In the genomic region with DNA sequence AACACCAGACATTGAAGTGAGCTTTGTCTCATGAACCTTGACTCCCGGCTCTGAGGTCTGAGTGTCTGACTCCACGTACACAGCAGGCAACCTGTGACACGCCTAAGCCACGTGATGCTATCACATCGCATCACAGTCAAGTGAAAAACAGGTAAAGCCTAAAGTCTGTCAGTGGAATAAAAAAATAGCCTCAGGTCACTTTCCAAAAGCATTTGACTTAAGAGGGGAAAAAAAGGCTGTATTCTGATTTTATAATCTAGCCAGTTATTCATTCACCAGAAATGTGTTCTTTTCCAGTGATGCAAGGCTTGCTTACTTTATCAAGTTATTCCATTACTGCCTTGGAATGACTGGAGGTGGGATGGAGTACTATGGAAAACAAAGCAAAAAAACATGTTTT, we compare ENCODE assay signal across 22 cellular contexts.
DNase-seq lines count a peak whose midpoint lies in the region; ATAC-seq and TF ChIP-seq lines count a peak whose summit lies in the region.
"Had no signal": no experiment of that assay in that cellular context is flagged by ENCODE, and none has a peak within 500 bp of the region (broad histone marks: within the 10 kb centered on the region; RNA-seq: fewer than 3 reads in every experiment).

No MANE protein-coding gene starts in this region.

- H4K20me1 ChIP-seq in GM23248 (ENCODE audit: insufficient read depth) (no peaks in the 10 kb centered on the region), hepatocyte (ENCODE audit: insufficient read depth, poor library complexity, severe bottlenecking) (no peaks in the 10 kb centered on the region)

- H3K4me1 ChIP-seq in GM23248 (ENCODE audit: insufficient read depth): peaks cover 35% of the 10 kb centered on the region
- H3K4me1 ChIP-seq in hepatocyte (ENCODE audit: insufficient read depth): peaks cover 11% of the 10 kb centered on the region
- H3K4me1 ChIP-seq in aorta (ENCODE audit: control insufficient read depth in 1 of 2, insufficient read depth in 2 of 2, low read length in 2 of 2): no peaks in the 10 kb centered on the region

- no peak overlapping the region for H3K9ac ChIP-seq in GM23248

- H3K9me2 ChIP-seq in GM23248 (ENCODE audit: insufficient read depth) (no peaks in the 10 kb centered on the region), hepatocyte (replicated peaks; ENCODE audit: insufficient read depth) (no peaks in the 10 kb centered on the region)

- TF ChIP-seq CTCF in hepatocyte (IDR thresholded peaks at IDR 0.05; ENCODE audit: poor library complexity) (no peak), osteocyte (IDR thresholded peaks at IDR 0.05) (no peak)

- H3K4me3 ChIP-seq in GM23248 (no peak overlapping the region), hepatocyte (no peak overlapping the region), aorta (ENCODE audit: low read length in 2 of 2) (no peak overlapping the region)
- H3K4me3 ChIP-seq: sigmoid colon had no signal

- H3K27me3 ChIP-seq in GM23248 (replicated peaks; ENCODE audit: insufficient read depth) (no peaks in the 10 kb centered on the region), hepatocyte (no peaks in the 10 kb centered on the region), aorta (ENCODE audit: control insufficient read depth in 1 of 2, insufficient read depth in 2 of 2, low read length in 1 of 2) (no peaks in the 10 kb centered on the region)
- H3K27me3 ChIP-seq: sigmoid colon had no signal

- H3K79me2 ChIP-seq in GM23248 (ENCODE audit: insufficient read depth): no peaks in the 10 kb centered on the region
- no peaks in the 10 kb centered on the region for H3K79me2 ChIP-seq in hepatocyte

- H3K27ac ChIP-seq in GM23248 (no peak overlapping the region), hepatocyte (peak overlapping the region; percentile 57), aorta (ENCODE audit: low read depth in 1 of 2, low read length in 2 of 2) (no peak overlapping the region)
- H3K27ac ChIP-seq: sigmoid colon had no signal

- intact Hi-C loops in aorta (cut with DNase I): no loop called here

- peaks cover 52% of the 10 kb centered on the region for H3K4me1 Mint-ChIP-seq in osteocyte (ENCODE audit: unreplicated experiment)

- H3K36me3 ChIP-seq in GM23248 (ENCODE audit: low read depth): no peaks in the 10 kb centered on the region
- no peaks in the 10 kb centered on the region for H3K36me3 ChIP-seq in hepatocyte (replicated peaks; ENCODE audit: insufficient read depth, low read depth)
- H3K36me3 ChIP-seq in aorta (ENCODE audit: control insufficient read depth in 1 of 2, insufficient read depth in 2 of 2, low read length in 1 of 2): no peaks in the 10 kb centered on the region
- H3K36me3 ChIP-seq: sigmoid colon had no signal

- H3K27ac Mint-ChIP-seq in osteocyte (ENCODE audit: unreplicated experiment): peak overlapping the region; percentile 61
- H3K27ac Mint-ChIP-seq: activated CD4-positive, alpha-beta memory T cell treated with anti-CD3 and anti-CD28 coated beads for 36 hours had no signal

- no peaks in the 10 kb centered on the region for H3K9me3 Mint-ChIP-seq in osteocyte (ENCODE audit: unreplicated experiment)
- H3K9me3 Mint-ChIP-seq: activated CD4-positive, alpha-beta memory T cell treated with anti-CD3 and anti-CD28 coated beads for 36 hours had no signal

- 94 to 97% methylated on average over 5 of the region's 5 CpGs for WGBS in GM23248 (ENCODE audit: low coverage in 1 of 2, low lambda C conversion rate in 2 of 2, missing lambda C conversion rate in 2 of 2), 2 experiments
- WGBS in hepatocyte (ENCODE audit: low lambda C conversion rate, missing lambda C conversion rate): 70% methylated on average over 5 of the region's 5 CpGs
- WGBS in aorta, 2 donors: 88 to 93% methylated on average over 5 of the region's 5 CpGs

- H3K9me3 ChIP-seq in GM23248 (ENCODE audit: low read depth) (no peaks in the 10 kb centered on the region), hepatocyte (ENCODE audit: low read depth) (no peaks in the 10 kb centered on the region), aorta (ENCODE audit: control insufficient read depth, low read length) (no peaks in the 10 kb centered on the region)
- H3K9me3 ChIP-seq: sigmoid colon had no signal

- H3K4me3 Mint-ChIP-seq in osteocyte (ENCODE audit: unreplicated experiment): no peak overlapping the region
- H3K4me3 Mint-ChIP-seq: activated CD4-positive, alpha-beta memory T cell treated with anti-CD3 and anti-CD28 coated beads for 36 hours; T-cell had no signal

- ATAC-seq in HG03571 (IDR thresholded peaks at IDR 0.05; ENCODE audit: unreplicated experiment) (no peak), aorta (ENCODE audit: low FRiP score) (no peak)
- ATAC-seq: left cardiac atrium, T-cell had no signal

- DNase-seq in GM23248 (peak; percentile 31), amniotic epithelial cell (ENCODE audit: low read depth) (peak; percentile 53), hepatocyte (ENCODE audit: low spot score) (peak; percentile 51), osteocyte (ENCODE audit: extremely low spot score, unreplicated experiment) (no peak), NCI-H2107 (lab: John Stamatoyannopoulos, UW) (no peak), dermis blood vessel endothelial cell (no peak), aorta (no peak)
- DNase-seq: activated CD4-positive, alpha-beta memory T cell treated with anti-CD3 and anti-CD28 coated beads for 36 hours; activated naive CD4-positive, alpha-beta T cell treated with Interleukin-2 at 50 U/mL for 16 hours; activated T-cell treated with anti-CD3 and anti-CD28 coated beads, Interleukin-2, amount 50 U/mL, for 1 hour; COR-L47; EL; left cardiac atrium; NCI-H1417 treated with DMSO at 0.1 percent for 48 hours; NCI-H2171; NCI-H526 treated with DMSO at 0.1 percent for 48 hours; nucleus accumbens; SHP77; sigmoid colon; stimulated activated CD4-positive, alpha-beta T cell treated with anti-CD3 and anti-CD28 coated beads, Interleukin-1b, Interleukin-23, amount 100 ng/mL, for 48 hours had no signal

- in situ Hi-C loops in GM23248 (cut with MboI): no loop called here

- H2AFZ ChIP-seq in GM23248: no peak overlapping the region
- H2AFZ ChIP-seq in hepatocyte: no peak overlapping the region

- H3K4me2 ChIP-seq in GM23248 (ENCODE audit: unreplicated experiment) (no peak overlapping the region), hepatocyte (no peak overlapping the region)

- no peaks in the 10 kb centered on the region for H3K36me3 Mint-ChIP-seq in osteocyte (ENCODE audit: unreplicated experiment)

- no peaks in the 10 kb centered on the region for H3F3A ChIP-seq in GM23248 (ENCODE audit: insufficient read depth)

- no peaks in the 10 kb centered on the region for H3K27me3 Mint-ChIP-seq in osteocyte (ENCODE audit: unreplicated experiment)
- H3K27me3 Mint-ChIP-seq: activated CD4-positive, alpha-beta memory T cell treated with anti-CD3 and anti-CD28 coated beads for 36 hours; T-cell had no signal

Comparison
In these comparisons a context has a peak if more than half of its experiments do, and no peak if none do; other contexts are left out.
1. DNase-seq: peak in GM23248 (single experiment), amniotic epithelial cell (single experiment) and hepatocyte (single experiment); none in osteocyte (single experiment), NCI-H2107 (single experiment), dermis blood vessel endothelial cell (single experiment) and aorta (0 of 2).